In the genomic region with DNA sequence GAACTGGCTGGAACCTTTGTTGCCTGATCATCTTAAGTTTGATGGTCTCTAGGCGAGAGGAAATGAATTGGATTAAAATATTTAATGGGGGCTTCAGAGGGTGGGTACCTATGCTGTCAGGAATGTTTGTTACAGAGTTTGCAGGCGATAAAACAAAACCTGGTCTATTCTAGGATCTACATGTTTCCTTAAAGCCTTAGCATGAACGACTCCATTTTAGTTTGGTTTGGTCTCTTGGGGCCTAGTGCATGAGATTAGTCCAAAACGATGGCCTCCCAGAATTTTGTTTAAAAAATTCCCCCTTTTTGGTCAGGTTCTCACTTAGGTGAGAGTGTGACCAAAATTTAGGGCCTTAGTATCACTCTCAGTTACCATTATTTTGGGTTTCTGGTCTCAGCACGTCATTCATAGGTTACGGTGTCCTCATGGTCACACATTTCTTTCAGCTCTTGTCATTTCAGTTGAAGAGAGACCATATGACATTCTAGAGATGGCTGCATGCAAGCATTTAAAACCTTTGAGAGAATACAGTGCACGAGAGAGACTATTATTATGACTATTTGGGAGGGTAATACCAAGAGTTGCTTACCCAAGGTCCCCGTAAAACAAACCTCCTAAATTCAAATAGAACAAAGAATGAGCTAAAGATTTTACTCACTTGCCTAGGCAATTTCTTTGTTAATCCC, we compare ENCODE assay signal across 24 cellular contexts. TPM values are rescaled to one million over a fixed set of nuclear protein-coding genes. Genes with fewer than 3 reads are reported as not detected.
A peak's percentile ranks its signal among the peaks of the same experiment; 100 is the strongest.
DNase-seq lines count a peak whose midpoint lies in the region; ATAC-seq, FAIRE-seq and TF ChIP-seq lines count a peak whose summit lies in the region.
"Had no signal": no experiment of that assay in that cellular context is flagged by ENCODE, and none has a peak within 500 bp of the region (broad histone marks: within the 10 kb centered on the region; RNA-seq: fewer than 3 reads in every experiment).

No MANE protein-coding gene starts in this region.

- H2AFZ ChIP-seq in K562 (ENCODE audit: low read depth, low read length) = no peak overlapping the region

- no peak for DNase-seq in activated T-cell treated with anti-CD3 and anti-CD28 coated beads, Interleukin-2, amount 50 U/mL, for 72 hours
- no peak for DNase-seq in activated T-cell treated with anti-CD3 and anti-CD28 coated beads for 4 hours
- DNase-seq in K562 (ENCODE audit: extremely low read depth in 1 of 4, low spot score in 3 of 4) = no peak
- DNase-seq in upper lobe of left lung = no peak
- DNase-seq in Peyer's patch = no peak
- DNase-seq in NCI-H1105 (lab: John Stamatoyannopoulos, UW) = no peak
- DNase-seq in germinal center (ENCODE audit: low spot score) = no peak
- DNase-seq: 8988T; activated B cell treated with CpG ODN at 0.5 μM for 24 hours; activated CD4-positive, alpha-beta T cell treated with anti-CD3 and anti-CD28 coated beads, Interleukin-2, amount 50 U/mL, for 4 hours; activated CD8-positive, alpha-beta memory T cell treated with anti-CD3 and anti-CD28 coated beads, Interleukin-2, amount 50 U/mL, for 48 hours; adrenal gland; AML-193; CD8-positive, alpha-beta T cell; DMS 273 treated with DMSO at 0.1 percent for 48 hours; effector CD8-positive, alpha-beta T cell; erythroblast; NCI-H526 treated with DMSO at 0.1 percent for 48 hours; small intestine; T-helper 9 cell had no signal

- 73% methylated on average over 8 of the region's 8 CpGs for WGBS in K562 (ENCODE audit: insufficient coverage, low coverage, missing lambda C conversion rate)
- WGBS in upper lobe of left lung, 2 donors = 84 to 94% methylated on average over 7 to 8 of the region's 8 CpGs

- no peak overlapping the region; a peak in 1 of 4 replicates for H3K9ac ChIP-seq in K562 (ENCODE audit: insufficient read depth in 1 of 2, low read depth in 2 of 2, low read length in 2 of 2)

- CTCF ChIA-PET in K562 (lab: Yijun Ruan, JAX; ENCODE audit: low intra/inter-chr PET ratio) = no interaction called here

- H4K20me1 ChIP-seq in K562 (replicated peaks; ENCODE audit: control insufficient read depth, insufficient read depth, low read length) = peaks cover 16% of the 10 kb centered on the region

- H3K36me3 Mint-ChIP-seq in activated T-cell treated with anti-CD3 and anti-CD28 coated beads, Interleukin-2, amount 50 U/mL, for 72 hours (ENCODE audit: insufficient read depth in 2 of 2) = peaks cover 4 to 19% of the 10 kb centered on the region in 2 donors

- TF ChIP-seq EP300 in K562 (IDR thresholded peaks at IDR 0.05; ENCODE audit: low read length) = no peak
- TF ChIP-seq EP300 in upper lobe of left lung (IDR thresholded peaks at IDR 0.05) = no peak

- no peak overlapping the region for H3K27ac Mint-ChIP-seq in activated T-cell treated with anti-CD3 and anti-CD28 coated beads, Interleukin-2, amount 50 U/mL, for 72 hours
- H3K27ac Mint-ChIP-seq: activated B cell treated with CpG ODN at 0.5 μM for 24 hours; CD8-positive, alpha-beta T cell had no signal

- H3K9me3 ChIP-seq in K562 (replicated peaks; ENCODE audit: control insufficient read depth, insufficient read depth, low read depth, low read length) (peaks cover 4% of the 10 kb centered on the region; the same call in 1 of the 2 replicates), upper lobe of left lung (no peaks in the 10 kb centered on the region), Peyer's patch (no peaks in the 10 kb centered on the region)
- H3K9me3 ChIP-seq: adrenal gland had no signal

- no TSS peak for BruUV-seq in K562 (replicated peaks; lab: Mats Ljungman, UMichigan)

- no peaks in the 10 kb centered on the region for H3K27me3 Mint-ChIP-seq in activated T-cell treated with anti-CD3 and anti-CD28 coated beads, Interleukin-2, amount 50 U/mL, for 72 hours (ENCODE audit: low read depth)
- H3K27me3 Mint-ChIP-seq: activated B cell treated with CpG ODN at 0.5 μM for 24 hours had no signal

- in situ Hi-C loops in K562 (cut with MboI) = loop anchor here (25.0 kb wide), 1 partner anchor 1371 kb away; no protein-coding TSS in a partner anchor

- ATAC-seq in activated T-cell treated with anti-CD3 and anti-CD28 coated beads, Interleukin-2, amount 50 U/mL, for 72 hours (replicated peaks in 1 of 2) = peak; percentile 22 to 68
- ATAC-seq in HG03565 (IDR thresholded peaks at IDR 0.05; ENCODE audit: unreplicated experiment) = peak; percentile 49
- no peak for ATAC-seq in K562
- ATAC-seq in upper lobe of left lung (ENCODE audit: low FRiP score in 2 of 2) = no peak
- ATAC-seq: CD8-positive, alpha-beta T cell; foreskin keratinocyte had no signal

- H3K36me3 ChIP-seq in K562 (ENCODE audit: control insufficient read depth, insufficient read depth, low read length) (peaks cover 36% of the 10 kb centered on the region), upper lobe of left lung (no peaks in the 10 kb centered on the region), Peyer's patch (no peaks in the 10 kb centered on the region)
- H3K36me3 ChIP-seq: adrenal gland had no signal

- H3K4me2 ChIP-seq in K562 (ENCODE audit: insufficient read depth, low read length) = no peak overlapping the region

- TF ChIP-seq POLR2A in K562 (conservative IDR thresholded peaks at IDR 0.05) = no peak
- no peak for TF ChIP-seq POLR2A in upper lobe of left lung (IDR thresholded peaks at IDR 0.05)
- TF ChIP-seq POLR2A in Peyer's patch (IDR thresholded peaks at IDR 0.05) = no peak

- H3K4me1 Mint-ChIP-seq in activated T-cell treated with anti-CD3 and anti-CD28 coated beads, Interleukin-2, amount 50 U/mL, for 72 hours (ENCODE audit: low read depth) = peaks cover 14% of the 10 kb centered on the region

- intact Hi-C loops in K562 (cut with micrococcal nuclease) = no loop called here

- no peak for TF ChIP-seq RAD21 in K562 (CRISPR knock-in tag; conservative IDR thresholded peaks at IDR 0.05 in 1 of 2, IDR thresholded peaks at IDR 0.05 in 1 of 2)

- TF ChIP-seq CTCF in K562 (IDR thresholded peaks at IDR 0.05 in 2 of 3, conservative IDR thresholded peaks at IDR 0.05 in 1 of 3; ENCODE audit: insufficient read depth in 2 of 3, low read depth in 1 of 3, low read length in 3 of 3) (no peak), upper lobe of left lung (IDR thresholded peaks at IDR 0.05) (no peak), Peyer's patch (IDR thresholded peaks at IDR 0.05) (no peak)

- peaks cover 0 to 3% of the 10 kb centered on the region in 2 donors for H3K9me3 Mint-ChIP-seq in activated T-cell treated with anti-CD3 and anti-CD28 coated beads, Interleukin-2, amount 50 U/mL, for 72 hours
- H3K9me3 Mint-ChIP-seq: activated B cell treated with CpG ODN at 0.5 μM for 24 hours; CD8-positive, alpha-beta T cell had no signal

- peaks cover 3% of the 10 kb centered on the region for H3K9me1 ChIP-seq in K562 (ENCODE audit: control insufficient read depth, insufficient read depth, low read length)

- H3K79me2 ChIP-seq in K562 (ENCODE audit: control insufficient read depth, insufficient read depth, low read length) = peaks cover 91% of the 10 kb centered on the region

- POLR2A ChIA-PET in K562 (lab: Yijun Ruan, JAX) = interaction anchor here (0.6 to 1.4 kb wide), 3 partner anchors 9 to 1403 kb away, joined by 4 to 5 read pairs (median 4); no protein-coding TSS in a partner anchor

- H3K4me3 ChIP-seq in K562 (no peak overlapping the region), upper lobe of left lung (peak overlapping the region in 2 of 4 donors; percentile 22 to 40), Peyer's patch (no peak overlapping the region)
- H3K4me3 ChIP-seq: adrenal gland had no signal

- H3K4me3 Mint-ChIP-seq in activated T-cell treated with anti-CD3 and anti-CD28 coated beads, Interleukin-2, amount 50 U/mL, for 72 hours = no peak overlapping the region
- H3K4me3 Mint-ChIP-seq: activated B cell treated with CpG ODN at 0.5 μM for 24 hours; CD8-positive, alpha-beta T cell had no signal

- H3K4me1 ChIP-seq in K562 (replicated peaks in 1 of 2; ENCODE audit: control insufficient read depth in 2 of 2, insufficient read depth in 2 of 2, low read length in 2 of 2) = peaks cover 3 to 16% of the 10 kb centered on the region in 2 experiments; a peak in 3 of 5 replicates
- peaks cover 6 to 15% (median 11%) of the 10 kb centered on the region in 4 donors for H3K4me1 ChIP-seq in upper lobe of left lung
- H3K4me1 ChIP-seq in Peyer's patch = peaks cover 0 to 10% (median 0%) of the 10 kb centered on the region in 4 donors
- H3K4me1 ChIP-seq: foreskin keratinocyte had no signal

- H3K27me3 ChIP-seq in K562 (ENCODE audit: control insufficient read depth in 2 of 2, insufficient read depth in 2 of 2, low read length in 2 of 2) = no peaks in the 10 kb centered on the region
- no peaks in the 10 kb centered on the region for H3K27me3 ChIP-seq in upper lobe of left lung
- H3K27me3 ChIP-seq in Peyer's patch = no peaks in the 10 kb centered on the region
- H3K27me3 ChIP-seq: adrenal gland, foreskin keratinocyte had no signal

- FAIRE-seq in K562 (lab: Jason Lieb, UNC) = no peak
- FAIRE-seq: colon, GM18507, small intestine had no signal

- H3K27ac ChIP-seq in K562 (ENCODE audit: extremely low read depth, low read depth, low read length) (no peak overlapping the region), upper lobe of left lung (peak overlapping the region in 3 of 4 donors; percentile 13 to 47 (median 46)), Peyer's patch (peak overlapping the region in 1 of 4 donors; percentile 9)
- H3K27ac ChIP-seq: adrenal gland, foreskin keratinocyte had no signal

RNA-seq across cellular contexts. Expression of gene MOB1B, which starts 13.8 kb away (rescaled TPM):
- total RNA-seq in activated T-cell treated with anti-CD3 and anti-CD28 coated beads, Interleukin-2, amount 50 U/mL, for 72 hours = 10 to 100 TPM; 27.6 to 34.3 TPM
- total RNA-seq in K562 (2011; cell fraction: chromatin; rRNA removed; ENCODE audit: low replicate concordance) = 27.1 and 74.0 TPM in 2 replicates
- 8.3 and 14.1 TPM in 2 replicates for total RNA-seq in K562 (2011; cell fraction: nucleolus; rRNA removed)
- total RNA-seq in K562 (2011; cell fraction: nucleoplasm; rRNA removed) = 36.4 and 73.0 TPM in 2 replicates
- total RNA-seq in K562 (2014; rRNA removed) (10.7 and 11.3 TPM in 2 replicates), K562 (2014; rRNA removed; fragmentation: Illumina TruSeq; extraction: Trizol) (28.5 and 33.3 TPM in 2 replicates), K562 (2015; rRNA removed; fragmentation: Illumina TruSeq; extraction: Trizol) (15.1 and 16.8 TPM in 2 replicates), K562 (2021) (37.8 and 40.1 TPM in 2 replicates), upper lobe of left lung (10 to 100 TPM; 10.5 to 34.3 (median 24.2) TPM), Peyer's patch (10 to 100 TPM in 1 of 4 donors, 1 to 10 TPM in 3; 4.0 to 15.7 (median 7.5) TPM)
- polyA plus RNA-seq in K562 (2011; rRNA removed) (28.9 and 34.8 TPM in 2 replicates), K562 (2014; fragmentation: Illumina TruSeq; extraction: Trizol) (25.2 and 27.2 TPM in 2 replicates), K562 (2014; fragmentation: Nextera tagmentation; extraction: Ambion mirVana) (1 to 10 TPM; 8.4 to 9.3 TPM), K562 (2014; rRNA removed) (19.0 and 20.4 TPM in 2 replicates)
- polyA plus RNA-seq in K562 (2011; cell fraction: cytosol; rRNA removed) = 5.8 and 13.9 TPM in 2 replicates
- polyA plus RNA-seq in K562 (2011; cell fraction: nucleus; rRNA removed) = 16.0 and 17.9 TPM in 2 replicates
- 15.0 and 21.1 TPM in 2 replicates for polyA plus RNA-seq in K562 (2012)
- polyA minus RNA-seq in K562 (2011; rRNA and poly(A)+ RNA removed) = 83.9 and 88.8 TPM in 2 replicates
- 47.3 and 83.2 TPM in 2 replicates for polyA minus RNA-seq in K562 (2011; cell fraction: cytosol; rRNA and poly(A)+ RNA removed)
- polyA minus RNA-seq in K562 (2011; cell fraction: nucleus; rRNA and poly(A)+ RNA removed) = 17.4 and 27.4 TPM in 2 replicates

Comparison
In these comparisons a context has a peak if more than half of its experiments do, and no peak if none do; other contexts are left out.
1. ATAC-seq: peak in activated T-cell treated with anti-CD3 and anti-CD28 coated beads, Interleukin-2, amount 50 U/mL, for 72 hours (2 of 2) and HG03565 (single experiment); none in K562 (single experiment) and upper lobe of left lung (0 of 2).